Comparison of ENCODE assay signal across 10 cellular contexts in the genomic region with DNA sequence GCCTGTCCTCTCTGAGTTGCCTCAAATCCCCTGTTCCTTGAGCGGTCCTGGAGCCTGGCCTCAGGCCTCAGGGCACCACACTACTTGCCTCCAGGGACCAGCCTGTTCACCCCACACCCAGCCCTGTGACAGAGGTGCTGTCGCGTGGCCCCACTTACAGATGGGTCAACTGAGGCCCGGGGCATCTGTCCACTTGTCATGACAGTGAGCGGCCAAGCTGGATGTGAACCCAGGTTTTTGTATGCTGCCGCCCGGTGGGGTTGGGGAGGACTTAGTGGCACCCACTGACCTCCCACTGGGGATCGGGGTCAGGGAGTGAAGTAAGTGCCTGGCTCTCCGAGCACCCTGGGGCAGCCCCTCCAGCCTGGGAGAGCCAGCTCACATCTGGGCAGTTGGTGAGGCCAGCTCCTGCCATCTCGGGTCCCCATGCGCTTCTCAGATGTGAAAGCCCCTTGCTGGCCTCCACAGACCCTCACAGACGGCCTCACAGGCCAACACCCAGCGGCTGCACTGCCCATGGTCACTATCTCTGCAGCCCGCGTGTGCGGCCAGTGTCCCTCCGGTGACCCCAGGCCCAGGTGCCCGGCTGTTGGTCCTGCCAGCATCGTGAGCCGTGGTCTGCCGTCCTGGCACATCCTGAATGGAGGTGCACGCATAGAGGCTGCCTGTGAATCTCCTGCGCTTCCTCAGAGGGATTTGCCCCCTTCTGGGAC. TPM values are rescaled to one million over a fixed set of nuclear protein-coding genes. Genes with fewer than 3 reads are reported as not detected.
DNase-seq lines count a peak whose midpoint lies in the region; ATAC-seq and TF ChIP-seq lines count a peak whose summit lies in the region.
"Had no signal": no experiment of that assay in that cellular context is flagged by ENCODE, and none has a peak within 500 bp of the region (broad histone marks: within the 10 kb centered on the region; RNA-seq: fewer than 3 reads in every experiment).

No MANE protein-coding gene starts in this region.

- peak overlapping the region; percentile 91 to 93 for H3K27ac ChIP-seq in right atrium auricular region
- no peak overlapping the region for H3K27ac ChIP-seq in foreskin keratinocyte

- ATAC-seq in foreskin keratinocyte: no peak
- ATAC-seq in GM21360 (IDR thresholded peaks at IDR 0.05; ENCODE audit: unreplicated experiment): no peak

- H3K27me3 ChIP-seq in BE2C: no peaks in the 10 kb centered on the region
- no peaks in the 10 kb centered on the region for H3K27me3 ChIP-seq in right atrium auricular region
- no peaks in the 10 kb centered on the region for H3K27me3 ChIP-seq in foreskin keratinocyte

- H3K4me3 Mint-ChIP-seq in progenitor cell of endocrine pancreas (ENCODE audit: low read depth): peak overlapping the region; percentile 42

- H3K4me1 Mint-ChIP-seq in progenitor cell of endocrine pancreas (ENCODE audit: low read depth): peaks cover 16% of the 10 kb centered on the region

- H3K9me3 ChIP-seq in BE2C (no peaks in the 10 kb centered on the region), right atrium auricular region (no peaks in the 10 kb centered on the region)

- TF ChIP-seq CTCF in BE2C (IDR thresholded peaks at IDR 0.05; ENCODE audit: low read depth, low read length): no peak
- no peak for TF ChIP-seq CTCF in WI38 (IDR thresholded peaks at IDR 0.05; ENCODE audit: low read depth, low read length)
- no peak for TF ChIP-seq CTCF in right atrium auricular region (IDR thresholded peaks at IDR 0.05)
- TF ChIP-seq CTCF in progenitor cell of endocrine pancreas (IDR thresholded peaks at IDR 0.05; ENCODE audit: unreplicated experiment): no peak
- no peak for TF ChIP-seq CTCF in foreskin keratinocyte (conservative IDR thresholded peaks at IDR 0.05)

- H3K9me3 Mint-ChIP-seq in progenitor cell of endocrine pancreas (ENCODE audit: low read depth): no peaks in the 10 kb centered on the region
- H3K9me3 Mint-ChIP-seq: activated naive CD4-positive, alpha-beta T cell treated with anti-CD3 and anti-CD28 coated beads, Interleukin-2, amount 50 U/mL, for 24 hours had no signal

- DNase-seq in BE2C: no peak
- no peak for DNase-seq in right atrium auricular region (ENCODE audit: low spot score)
- no peak for DNase-seq in progenitor cell of endocrine pancreas (ENCODE audit: low spot score, unreplicated experiment)
- DNase-seq in foreskin keratinocyte: no peak
- DNase-seq in stimulated activated CD4-positive, alpha-beta T cell treated with anti-CD3 and anti-CD28 coated beads, Interleukin-4, amount 100 ng/mL, for 4 hours: no peak
- DNase-seq in DMS79 (lab: John Stamatoyannopoulos, UW): no peak
- DNase-seq: T-helper 9 cell had no signal

- H3K27ac Mint-ChIP-seq in progenitor cell of endocrine pancreas: no peak overlapping the region

- no peaks in the 10 kb centered on the region for H3K36me3 Mint-ChIP-seq in progenitor cell of endocrine pancreas (ENCODE audit: insufficient read depth)
- H3K36me3 Mint-ChIP-seq: activated naive CD4-positive, alpha-beta T cell treated with anti-CD3 and anti-CD28 coated beads, Interleukin-2, amount 50 U/mL, for 24 hours had no signal

- H3K36me3 ChIP-seq in BE2C (no peaks in the 10 kb centered on the region), right atrium auricular region (no peaks in the 10 kb centered on the region)

- H3K4me3 ChIP-seq in BE2C (ENCODE audit: low read depth, low read length): peak overlapping the region; percentile 42
- peak overlapping the region; percentile 52 for H3K4me3 ChIP-seq in WI38 (ENCODE audit: low read depth, low read length)
- peak overlapping the region; percentile 52 to 63 for H3K4me3 ChIP-seq in right atrium auricular region

- H3K4me1 ChIP-seq in BE2C (peaks cover 8% of the 10 kb centered on the region), right atrium auricular region (peaks cover 0 to 75% of the 10 kb centered on the region in 2 donors), foreskin keratinocyte (peaks cover 5% of the 10 kb centered on the region)

- H3K27me3 Mint-ChIP-seq in progenitor cell of endocrine pancreas: no peaks in the 10 kb centered on the region
- H3K27me3 Mint-ChIP-seq: activated naive CD4-positive, alpha-beta T cell treated with anti-CD3 and anti-CD28 coated beads, Interleukin-2, amount 50 U/mL, for 24 hours had no signal

RNA-seq across cellular contexts. Expression of gene FAAP20, which starts 9.3 kb away (rescaled TPM):
- 37.3 TPM for polyA plus RNA-seq in BE2C (2012; ENCODE audit: insufficient read depth, insufficient read length, low read depth)
- total RNA-seq in right atrium auricular region: 10 to 100 TPM; 18.5 to 24.3 TPM
- total RNA-seq in progenitor cell of endocrine pancreas: 74.3 and 77.9 TPM in 2 replicates
- total RNA-seq in foreskin keratinocyte: 30.3 and 32.0 TPM in 2 replicates
- polyA plus RNA-seq in foreskin keratinocyte: 82.5 and 103 TPM in 2 replicates

RNA-seq across cellular contexts. Expression of gene SKI, which starts 24.3 kb away (rescaled TPM):
- polyA plus RNA-seq in BE2C (2012; ENCODE audit: insufficient read depth, insufficient read length, low read depth): 22.2 TPM
- total RNA-seq in right atrium auricular region (10 to 100 TPM; 36.7 to 57.2 TPM), progenitor cell of endocrine pancreas (56.2 and 59.4 TPM in 2 replicates), foreskin keratinocyte (23.8 and 24.6 TPM in 2 replicates)
- 9.3 and 10.7 TPM in 2 replicates for polyA plus RNA-seq in foreskin keratinocyte
